In the genomic region with DNA sequence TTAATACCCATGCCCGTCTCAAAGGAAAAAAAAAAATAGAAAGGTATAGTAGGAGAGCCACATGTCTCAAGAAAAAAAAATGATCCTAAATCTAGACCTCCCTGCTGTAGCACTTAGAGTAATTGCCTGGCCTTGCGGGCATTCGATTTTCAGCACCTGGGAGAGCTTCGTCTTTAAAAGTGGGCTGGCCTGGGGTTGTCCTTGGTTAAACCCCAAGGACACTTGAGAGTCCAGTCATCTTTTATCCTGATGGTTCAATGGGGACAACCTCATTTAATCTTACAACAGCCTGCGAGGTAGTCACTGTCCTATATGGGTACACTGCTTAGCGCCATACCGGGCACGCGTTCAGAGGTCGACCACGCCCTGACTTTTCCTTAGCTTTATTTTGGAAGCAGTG, we compare ENCODE assay signal across 9 cellular contexts.
DNase-seq lines count a peak whose midpoint lies in the region; ATAC-seq and TF ChIP-seq lines count a peak whose summit lies in the region.
"Had no signal": no experiment of that assay in that cellular context is flagged by ENCODE, and none has a peak within 500 bp of the region (broad histone marks: within the 10 kb centered on the region; RNA-seq: fewer than 3 reads in every experiment).

No MANE protein-coding gene starts in this region.

- H3K27ac ChIP-seq in CD4-positive, alpha-beta memory T cell (ENCODE audit: low read depth, low read length): no peak overlapping the region
- H3K27ac ChIP-seq in mesenchymal stem cell (ENCODE audit: low read length, poor library complexity, severe bottlenecking): no peak overlapping the region
- H3K27ac ChIP-seq: HL-60 had no signal

- H3K27me3 ChIP-seq in CD4-positive, alpha-beta memory T cell (ENCODE audit: insufficient read depth, low read length): peaks cover 28% of the 10 kb centered on the region
- peaks cover 0 to 68% of the 10 kb centered on the region in 2 experiments for H3K27me3 ChIP-seq in mesenchymal stem cell (ENCODE audit: control insufficient read depth in 1 of 2, insufficient read depth in 1 of 2, low read length in 2 of 2)

- no peak overlapping the region for H3K23ac ChIP-seq in mesenchymal stem cell (ENCODE audit: low read length in 2 of 2)

- CTCF ChIA-PET in CD4-positive, alpha-beta memory T cell (lab: Charles Lee; ENCODE audit: partially characterized antibody): interaction anchor here (1.6 kb wide), 2 partner anchors 12 to 14 kb away, joined by 4 read pairs; no protein-coding TSS in a partner anchor
- CTCF ChIA-PET in MCF 10A (lab: Yijun Ruan, JAX): interaction anchor here (0.6 to 6.1 kb wide), 20 partner anchors 11 to 1942 kb away, joined by 3 to 86 read pairs (median 4); no protein-coding TSS in a partner anchor

- no TSS peak for BruUV-seq in MCF 10A (replicated peaks; lab: Mats Ljungman, UMichigan)

- H2BK12ac ChIP-seq in mesenchymal stem cell (ENCODE audit: low read length in 2 of 2): peak overlapping the region in 1 of 2 experiments; percentile 18

- POLR2A ChIA-PET in CD4-positive, alpha-beta memory T cell (lab: Charles Lee; ENCODE audit: partially characterized antibody): interaction anchor here (0.6 kb wide), 1 partner anchor 60 kb away, joined by 3 read pairs; a partner anchor contains a TSS
- POLR2A ChIA-PET in MCF 10A (lab: Yijun Ruan, JAX): interaction anchor here (0.6 to 1.3 kb wide), 4 partner anchors 63 to 938 kb away, joined by 3 to 4 read pairs (median 3); no protein-coding TSS in a partner anchor

- peak overlapping the region; percentile 37 to 70 for H3K18ac ChIP-seq in mesenchymal stem cell (ENCODE audit: low read depth in 1 of 2, low read length in 2 of 2)

- peaks cover 39 to 59% of the 10 kb centered on the region in 2 donors for H3K27me3 Mint-ChIP-seq in CD4-positive, alpha-beta memory T cell
- no peaks in the 10 kb centered on the region for H3K27me3 Mint-ChIP-seq in MCF 10A (ENCODE audit: insufficient read depth, unreplicated experiment)

- H3K4me3 ChIP-seq in CD4-positive, alpha-beta memory T cell (ENCODE audit: low read length in 2 of 2): peak overlapping the region in 1 of 2 donors; percentile 23
- H3K4me3 ChIP-seq in mesenchymal stem cell (ENCODE audit: insufficient read depth in 1 of 2, low read depth in 1 of 2, low read length in 2 of 2): peak overlapping the region; percentile 29 to 77

- H3K4me3 Mint-ChIP-seq in CD4-positive, alpha-beta memory T cell: peak overlapping the region; percentile 74 to 85 (median 82)
- peak overlapping the region; percentile 59 for H3K4me3 Mint-ChIP-seq in MCF 10A (ENCODE audit: unreplicated experiment)

- intact Hi-C loops in CD4-positive, alpha-beta memory T cell (cut with micrococcal nuclease): loop anchor here (2.0 kb wide), 1 partner anchor 1643 kb away; no protein-coding TSS in a partner anchor
- intact Hi-C loops in MCF 10A (cut with micrococcal nuclease): loop anchor here (2.0 kb wide), 2 partner anchors 909 to 1643 kb away; no protein-coding TSS in a partner anchor

- H2BK5ac ChIP-seq in mesenchymal stem cell (ENCODE audit: low read depth, low read length, poor library complexity, severe bottlenecking): no peak overlapping the region

- TF ChIP-seq CTCF in MCF 10A (IDR thresholded peaks at IDR 0.05; ENCODE audit: unreplicated experiment): no peak

- 12% methylated on average over 10 of the region's 11 CpGs for WGBS in mesenchymal stem cell

- no peaks in the 10 kb centered on the region for H3K36me3 Mint-ChIP-seq in CD4-positive, alpha-beta memory T cell
- H3K36me3 Mint-ChIP-seq in MCF 10A (ENCODE audit: insufficient read depth, unreplicated experiment): no peaks in the 10 kb centered on the region

- peak overlapping the region; percentile 74 for H3K4me2 ChIP-seq in mesenchymal stem cell (ENCODE audit: low read length, poor library complexity, severe bottlenecking)

- no peak overlapping the region for H3K4ac ChIP-seq in mesenchymal stem cell (ENCODE audit: low read depth in 1 of 2, low read length in 2 of 2)

- H4K91ac ChIP-seq in mesenchymal stem cell (ENCODE audit: low read length): no peak overlapping the region

- H3K9me3 ChIP-seq in CD4-positive, alpha-beta memory T cell (ENCODE audit: control insufficient read depth in 1 of 2, low read length in 2 of 2): no peaks in the 10 kb centered on the region
- H3K9me3 ChIP-seq in mesenchymal stem cell (ENCODE audit: control insufficient read depth, low read length): no peaks in the 10 kb centered on the region

- no peak overlapping the region for H2AK5ac ChIP-seq in mesenchymal stem cell (ENCODE audit: low read length, severe bottlenecking)

- no peak overlapping the region for H3K27ac Mint-ChIP-seq in CD4-positive, alpha-beta memory T cell
- no peak overlapping the region for H3K27ac Mint-ChIP-seq in MCF 10A (ENCODE audit: low read depth, unreplicated experiment)

- H2BK120ac ChIP-seq in mesenchymal stem cell (ENCODE audit: low read depth, low read length): no peak overlapping the region

- H3K9me3 Mint-ChIP-seq in CD4-positive, alpha-beta memory T cell: no peaks in the 10 kb centered on the region
- no peaks in the 10 kb centered on the region for H3K9me3 Mint-ChIP-seq in MCF 10A (ENCODE audit: unreplicated experiment)

- H2AFZ ChIP-seq in mesenchymal stem cell (ENCODE audit: low read depth, low read length): peak overlapping the region; percentile 79

- H3K36me3 ChIP-seq in CD4-positive, alpha-beta memory T cell (ENCODE audit: insufficient read depth, low read length): no peaks in the 10 kb centered on the region
- no peaks in the 10 kb centered on the region for H3K36me3 ChIP-seq in mesenchymal stem cell (ENCODE audit: control insufficient read depth in 1 of 2, insufficient read depth in 2 of 2, low read depth in 1 of 2, low read length in 2 of 2)

- peak in 1 of 5 donors; percentile 2 for DNase-seq in CD4-positive, alpha-beta memory T cell
- DNase-seq in MCF 10A (ENCODE audit: unreplicated experiment): no peak
- DNase-seq in mesenchymal stem cell: peak; percentile 32
- no peak for DNase-seq in NOMO-1 treated with dmso at 0.1 percent for 144 hours (lab: John Stamatoyannopoulos, UW; ENCODE audit: unreplicated experiment)

- H4K8ac ChIP-seq in mesenchymal stem cell (ENCODE audit: low read length): no peak overlapping the region

- ATAC-seq in HG02798 (IDR thresholded peaks at IDR 0.05; ENCODE audit: poor library complexity, unreplicated experiment) (peak; percentile 0), GM18520 (IDR thresholded peaks at IDR 0.05; ENCODE audit: unreplicated experiment) (no peak), HG02884 (IDR thresholded peaks at IDR 0.05; ENCODE audit: unreplicated experiment) (no peak), HG03432 (IDR thresholded peaks at IDR 0.05; ENCODE audit: unreplicated experiment) (no peak)

- H3K4me1 Mint-ChIP-seq in CD4-positive, alpha-beta memory T cell: peaks cover 6 to 34% (median 22%) of the 10 kb centered on the region in 4 donors
- H3K4me1 Mint-ChIP-seq in MCF 10A (ENCODE audit: insufficient read depth, unreplicated experiment): peaks cover 48% of the 10 kb centered on the region

- H3K79me1 ChIP-seq in mesenchymal stem cell (replicated peaks; ENCODE audit: low read length, poor library complexity, severe bottlenecking): no peaks in the 10 kb centered on the region

- H2BK15ac ChIP-seq in mesenchymal stem cell (ENCODE audit: low read depth, poor library complexity, severe bottlenecking): peak overlapping the region; percentile 57

- H3K9ac ChIP-seq in mesenchymal stem cell (ENCODE audit: low read length): peak overlapping the region; percentile 50

- H3K4me1 ChIP-seq in CD4-positive, alpha-beta memory T cell (ENCODE audit: insufficient read depth, low read length): peaks cover 17% of the 10 kb centered on the region
- peaks cover 8% of the 10 kb centered on the region for H3K4me1 ChIP-seq in mesenchymal stem cell (ENCODE audit: control insufficient read depth, insufficient read depth, low read depth, low read length)

- no peak overlapping the region for H3K14ac ChIP-seq in mesenchymal stem cell (ENCODE audit: low read length in 2 of 2)
